In genomic region chr1:54540891-54541290, GRCh38 we compare ENCODE assay signal across 20 cellular contexts. TPM values are rescaled to one million over a fixed set of nuclear protein-coding genes. Genes with fewer than 3 reads are reported as not detected.
DNase-seq lines count a peak whose midpoint lies in the region; ATAC-seq and TF ChIP-seq lines count a peak whose summit lies in the region.
"Had no signal": no experiment of that assay in that cellular context is flagged by ENCODE, and none has a peak within 500 bp of the region (broad histone marks: within the 10 kb centered on the region; RNA-seq: fewer than 3 reads in every experiment).

No MANE protein-coding gene starts in this region.

- intact Hi-C loops in activated CD8-positive, alpha-beta T cell treated with anti-CD3 and anti-CD28 coated beads for 36 hours (cut with micrococcal nuclease): no loop called here
- intact Hi-C loops in CD4-positive, alpha-beta memory T cell (cut with micrococcal nuclease): no loop called here

- H3K4me3 ChIP-seq in CD4-positive, alpha-beta memory T cell (ENCODE audit: low read length in 2 of 2): no peak overlapping the region
- no peak overlapping the region for H3K4me3 ChIP-seq in RWPE2 (ENCODE audit: severe bottlenecking)
- H3K4me3 ChIP-seq: K562 had no signal

- peaks cover 16% of the 10 kb centered on the region for H3K4me1 ChIP-seq in CD4-positive, alpha-beta memory T cell (ENCODE audit: insufficient read depth, low read length)
- H3K4me1 ChIP-seq in RWPE2 (ENCODE audit: insufficient read depth, poor library complexity, severe bottlenecking): peaks cover 13% of the 10 kb centered on the region

- no peaks in the 10 kb centered on the region for H3K36me3 Mint-ChIP-seq in activated CD8-positive, alpha-beta T cell treated with anti-CD3 and anti-CD28 coated beads, Interleukin-2, amount 10 ng/mL, durations not matched to agents 7 days and 5 days (ENCODE audit: low read depth)
- no peaks in the 10 kb centered on the region for H3K36me3 Mint-ChIP-seq in activated CD8-positive, alpha-beta T cell treated with anti-CD3 and anti-CD28 coated beads for 36 hours (ENCODE audit: low read depth)
- no peaks in the 10 kb centered on the region for H3K36me3 Mint-ChIP-seq in CD4-positive, alpha-beta memory T cell
- H3K36me3 Mint-ChIP-seq in nephron (ENCODE audit: low read depth): no peaks in the 10 kb centered on the region

- H3K9me3 ChIP-seq in CD4-positive, alpha-beta memory T cell (ENCODE audit: control insufficient read depth in 1 of 2, low read length in 2 of 2): no peaks in the 10 kb centered on the region
- H3K9me3 ChIP-seq in RWPE2 (ENCODE audit: severe bottlenecking): no peaks in the 10 kb centered on the region

- H3K4me3 Mint-ChIP-seq in activated CD8-positive, alpha-beta T cell treated with anti-CD3 and anti-CD28 coated beads, Interleukin-2, amount 10 ng/mL, durations not matched to agents 7 days and 5 days: peak overlapping the region; percentile 38
- no peak overlapping the region for H3K4me3 Mint-ChIP-seq in activated CD8-positive, alpha-beta T cell treated with anti-CD3 and anti-CD28 coated beads for 36 hours
- H3K4me3 Mint-ChIP-seq in CD4-positive, alpha-beta memory T cell: peak overlapping the region; percentile 22 to 70 (median 37)
- H3K4me3 Mint-ChIP-seq in nephron: peak overlapping the region; percentile 26 to 70 (median 44)

- no peak for ATAC-seq in activated CD8-positive, alpha-beta T cell treated with anti-CD3 and anti-CD28 coated beads, Interleukin-2, amount 10 ng/mL, durations not matched to agents 7 days and 5 days
- no peak for ATAC-seq in activated CD8-positive, alpha-beta T cell treated with anti-CD3 and anti-CD28 coated beads for 36 hours
- no peak for ATAC-seq in RWPE2 (ENCODE audit: low read depth)
- ATAC-seq in GM19328 (IDR thresholded peaks at IDR 0.05; ENCODE audit: unreplicated experiment): no peak
- no peak for ATAC-seq in GM18498 (IDR thresholded peaks at IDR 0.05; ENCODE audit: unreplicated experiment)
- ATAC-seq: activated T-cell treated with anti-CD3 and anti-CD28 coated beads, Interleukin-2, amount 50 U/mL, for 4 hours; foreskin keratinocyte; K562; Right ventricle myocardium inferior had no signal

- no peaks in the 10 kb centered on the region for H3K36me3 ChIP-seq in CD4-positive, alpha-beta memory T cell (ENCODE audit: insufficient read depth, low read length)
- H3K36me3 ChIP-seq in RWPE2 (ENCODE audit: low read depth): no peaks in the 10 kb centered on the region

- H3K4me1 Mint-ChIP-seq in activated CD8-positive, alpha-beta T cell treated with anti-CD3 and anti-CD28 coated beads, Interleukin-2, amount 10 ng/mL, durations not matched to agents 7 days and 5 days (ENCODE audit: low read depth): peaks cover 23% of the 10 kb centered on the region
- H3K4me1 Mint-ChIP-seq in activated CD8-positive, alpha-beta T cell treated with anti-CD3 and anti-CD28 coated beads for 36 hours (ENCODE audit: low read depth): peaks cover 21% of the 10 kb centered on the region
- H3K4me1 Mint-ChIP-seq in CD4-positive, alpha-beta memory T cell: peaks cover 9 to 21% (median 11%) of the 10 kb centered on the region in 4 donors
- peaks cover 38% of the 10 kb centered on the region for H3K4me1 Mint-ChIP-seq in nephron

- no peak for DNase-seq in activated CD8-positive, alpha-beta T cell treated with anti-CD3 and anti-CD28 coated beads, Interleukin-2, amount 10 ng/mL, durations not matched to agents 7 days and 5 days
- DNase-seq in activated CD8-positive, alpha-beta T cell treated with anti-CD3 and anti-CD28 coated beads for 36 hours: no peak
- no peak for DNase-seq in CD4-positive, alpha-beta memory T cell
- DNase-seq in RWPE2 (ENCODE audit: low spot score) (no peak), medulla oblongata (ENCODE audit: extremely low spot score) (no peak)
- DNase-seq: activated CD4-positive, alpha-beta T cell treated with anti-CD3 and anti-CD28 coated beads, Interleukin-2, amount 50 U/mL, for 4 hours; activated T-cell treated with anti-CD3 and anti-CD28 coated beads, Interleukin-2, amount 50 U/mL, for 4 hours; foreskin keratinocyte; hypothalamus; kidney; NCI-H2029 treated with DMSO at 0.1 percent for 48 hours; NCI-H510A; posterior cingulate gyrus; stimulated activated CD4-positive, alpha-beta T cell treated with anti-CD3 and anti-CD28 coated beads, Interleukin-1b, Interleukin-23, amount 100 ng/mL, for 48 hours had no signal

- CTCF ChIA-PET in activated CD8-positive, alpha-beta T cell treated with anti-CD3 and anti-CD28 coated beads, Interleukin-2, amount 10 ng/mL, durations not matched to agents 7 days and 5 days (lab: Charles Lee): no interaction called here
- CTCF ChIA-PET in activated CD8-positive, alpha-beta T cell treated with anti-CD3 and anti-CD28 coated beads for 36 hours (lab: Charles Lee): no interaction called here
- CTCF ChIA-PET in CD4-positive, alpha-beta memory T cell (lab: Charles Lee; ENCODE audit: partially characterized antibody): interaction anchor here (1.7 kb wide), 1 partner anchor 41 kb away, joined by 4 read pairs; no protein-coding TSS in a partner anchor

- TF ChIP-seq CTCF in activated CD8-positive, alpha-beta T cell treated with anti-CD3 and anti-CD28 coated beads for 36 hours (IDR thresholded peaks at IDR 0.05): no peak
- TF ChIP-seq CTCF in RWPE2 (IDR thresholded peaks at IDR 0.05; ENCODE audit: poor library complexity, severe bottlenecking) (no peak), nephron (IDR thresholded peaks at IDR 0.05; ENCODE audit: unreplicated experiment in 3 of 3) (no peak)

- no peaks in the 10 kb centered on the region for H3K9me3 Mint-ChIP-seq in activated CD8-positive, alpha-beta T cell treated with anti-CD3 and anti-CD28 coated beads, Interleukin-2, amount 10 ng/mL, durations not matched to agents 7 days and 5 days (ENCODE audit: insufficient read depth)
- H3K9me3 Mint-ChIP-seq in activated CD8-positive, alpha-beta T cell treated with anti-CD3 and anti-CD28 coated beads for 36 hours: no peaks in the 10 kb centered on the region
- H3K9me3 Mint-ChIP-seq in CD4-positive, alpha-beta memory T cell: no peaks in the 10 kb centered on the region
- H3K9me3 Mint-ChIP-seq in nephron: no peaks in the 10 kb centered on the region
- H3K9me3 Mint-ChIP-seq: activated T-cell treated with anti-CD3 and anti-CD28 coated beads, Interleukin-2, amount 50 U/mL, for 4 hours; dendritic cell treated with granulocyte-macrophage colony-stimulating factor and Interleukin-4, amounts not matched to agents 40 ng/mL and 50 ng/mL, for 4 days had no signal

- H3K27ac ChIP-seq in CD4-positive, alpha-beta memory T cell (ENCODE audit: low read depth, low read length): no peak overlapping the region
- H3K27ac ChIP-seq in RWPE2 (ENCODE audit: poor library complexity, severe bottlenecking): peak overlapping the region; percentile 94
- H3K27ac ChIP-seq: foreskin keratinocyte had no signal

- H3K27me3 ChIP-seq in CD4-positive, alpha-beta memory T cell (ENCODE audit: insufficient read depth, low read length): no peaks in the 10 kb centered on the region
- no peaks in the 10 kb centered on the region for H3K27me3 ChIP-seq in RWPE2 (ENCODE audit: insufficient read depth, poor library complexity, severe bottlenecking)
- H3K27me3 ChIP-seq: foreskin keratinocyte had no signal

- H3K27ac Mint-ChIP-seq in activated CD8-positive, alpha-beta T cell treated with anti-CD3 and anti-CD28 coated beads, Interleukin-2, amount 10 ng/mL, durations not matched to agents 7 days and 5 days: peak overlapping the region; percentile 34
- no peak overlapping the region for H3K27ac Mint-ChIP-seq in activated CD8-positive, alpha-beta T cell treated with anti-CD3 and anti-CD28 coated beads for 36 hours
- peak overlapping the region in 1 of 7 donors; percentile 42 for H3K27ac Mint-ChIP-seq in CD4-positive, alpha-beta memory T cell
- H3K27ac Mint-ChIP-seq in nephron: peak overlapping the region in 2 of 3 experiments; percentile 26 to 41
- H3K27ac Mint-ChIP-seq: dendritic cell treated with granulocyte-macrophage colony-stimulating factor and Interleukin-4, amounts not matched to agents 40 ng/mL and 50 ng/mL, for 4 days had no signal

- peaks cover 22% of the 10 kb centered on the region for H3K27me3 Mint-ChIP-seq in activated CD8-positive, alpha-beta T cell treated with anti-CD3 and anti-CD28 coated beads, Interleukin-2, amount 10 ng/mL, durations not matched to agents 7 days and 5 days (ENCODE audit: low read depth)
- peaks cover 1% of the 10 kb centered on the region for H3K27me3 Mint-ChIP-seq in activated CD8-positive, alpha-beta T cell treated with anti-CD3 and anti-CD28 coated beads for 36 hours
- no peaks in the 10 kb centered on the region for H3K27me3 Mint-ChIP-seq in CD4-positive, alpha-beta memory T cell
- H3K27me3 Mint-ChIP-seq in nephron (ENCODE audit: low read depth): no peaks in the 10 kb centered on the region

- POLR2A ChIA-PET in activated CD8-positive, alpha-beta T cell treated with anti-CD3 and anti-CD28 coated beads, Interleukin-2, amount 10 ng/mL, durations not matched to agents 7 days and 5 days (lab: Charles Lee): interaction anchor here (0.6 kb wide), 1 partner anchor 9 kb away, joined by 4 read pairs; no protein-coding TSS in a partner anchor
- POLR2A ChIA-PET in activated CD8-positive, alpha-beta T cell treated with anti-CD3 and anti-CD28 coated beads for 36 hours (lab: Charles Lee): no interaction called here
- POLR2A ChIA-PET in CD4-positive, alpha-beta memory T cell (lab: Charles Lee; ENCODE audit: partially characterized antibody): no interaction called here

RNA-seq across cellular contexts. Expression of gene ACOT11, which starts 7.1 kb away (rescaled TPM):
- total RNA-seq in activated CD8-positive, alpha-beta T cell treated with anti-CD3 and anti-CD28 coated beads, Interleukin-2, amount 10 ng/mL, durations not matched to agents 7 days and 5 days: 1 to 10 TPM; 1.3 to 1.6 TPM
- total RNA-seq in activated CD8-positive, alpha-beta T cell treated with anti-CD3 and anti-CD28 coated beads for 36 hours: 1 to 10 TPM; 1.1 to 1.2 TPM
- total RNA-seq in CD4-positive, alpha-beta memory T cell: under 1 TPM; 0.64 to 1.00 TPM
- polyA plus RNA-seq in CD4-positive, alpha-beta memory T cell: not detected
